1 cellular context compared by ENCODE assay signal in genomic region chr14:104752735-104753527, GRCh38.
A peak's percentile ranks its signal among the peaks of the same experiment; 100 is the strongest.
TF ChIP-seq lines count a peak whose summit lies in the region.

Gene SIVA1, plus strand, starts transcription at chr14:104753147. Its CDS starts 55 bp downstream, at chr14:104753202.

TF ChIP-seq in GM12878, 131 proteins besides CTCF, POLR2A, EP300 and RAD21 (continued from another document and continues in another):
- TF ChIP-seq USF2 (IDR thresholded peaks at IDR 0.05; ENCODE audit: borderline replicate concordance, low read depth, low read length) (no peak), RELA (IDR thresholded peaks at IDR 0.05; ENCODE audit: borderline replicate concordance, partially characterized antibody) (peak; percentile 68), PAX5 (IDR thresholded peaks at IDR 0.05; ENCODE audit: borderline replicate concordance, low read depth, low read length) (peak; percentile 25; the same call in 1 of the 2 replicates), SKIL (IDR thresholded peaks at IDR 0.05; ENCODE audit: low read depth, poor library complexity, severe bottlenecking) (no peak), ZSCAN29 (IDR thresholded peaks at IDR 0.05) (no peak), WRNIP1 (IDR thresholded peaks at IDR 0.05; ENCODE audit: borderline replicate concordance, low read depth, low read length) (no peak), CHD1 (IDR thresholded peaks at IDR 0.05; ENCODE audit: low read depth, low read length) (no peak), GABPA (IDR thresholded peaks at IDR 0.05; ENCODE audit: low read depth) (no peak), MAX (IDR thresholded peaks at IDR 0.05; ENCODE audit: low read depth, low read length) (peak; percentile 73; the same call in 1 of the 2 replicates), MLLT1 (IDR thresholded peaks at IDR 0.05) (no peak), RBBP5 (conservative IDR thresholded peaks at IDR 0.05) (no peak), SUPT20H (IDR thresholded peaks at IDR 0.05; ENCODE audit: borderline replicate concordance, control insufficient read depth, low read depth, low read length) (no peak), SREBF1 (IDR thresholded peaks at IDR 0.05; ENCODE audit: low read length) (no peak), TBL1XR1 (IDR thresholded peaks at IDR 0.05; ENCODE audit: low read depth, low read length) (no peak), CHD4 (IDR thresholded peaks at IDR 0.05) (no peak), ZNF592 (IDR thresholded peaks at IDR 0.05) (no peak), KAT2A (conservative IDR thresholded peaks at IDR 0.05; ENCODE audit: control insufficient read depth, low read depth, low read length) (no peak), RB1 (IDR thresholded peaks at IDR 0.05; ENCODE audit: borderline replicate concordance) (no peak; the same call in 1 of the 2 replicates), CREB1 (IDR thresholded peaks at IDR 0.05; ENCODE audit: low read depth) (peak; percentile 99), MEF2A (IDR thresholded peaks at IDR 0.05; ENCODE audit: insufficient read depth, low read depth, low read length) (no peak), PRDM15 (CRISPR knock-in tag; IDR thresholded peaks at IDR 0.05) (no peak), JUND (IDR thresholded peaks at IDR 0.05; ENCODE audit: low read depth, low read length) (no peak), CHD2 (IDR thresholded peaks at IDR 0.05; ENCODE audit: borderline replicate concordance, low read depth, low read length) (peak; percentile 93), MTA2 (IDR thresholded peaks at IDR 0.05; ENCODE audit: low read depth) (no peak), RFX5 (IDR thresholded peaks at IDR 0.05; ENCODE audit: low read depth, low read length) (peak; percentile 69), IRF5 (IDR thresholded peaks at IDR 0.05; ENCODE audit: borderline replicate concordance) (no peak), BCLAF1 (IDR thresholded peaks at IDR 0.05) (no peak), HCFC1 (IDR thresholded peaks at IDR 0.05; ENCODE audit: low read length) (peak; percentile 69), HDAC2 (IDR thresholded peaks at IDR 0.05) (no peak), RELB (IDR thresholded peaks at IDR 0.05; ENCODE audit: low read depth) (peak; percentile 42; the same call in 1 of the 2 replicates), NR2C1 (IDR thresholded peaks at IDR 0.05) (no peak; the same call in 1 of the 2 replicates), TARDBP (IDR thresholded peaks at IDR 0.05; ENCODE audit: borderline replicate concordance) (no peak), NBN (IDR thresholded peaks at IDR 0.05) (peak; percentile 100), STAT1 (conservative IDR thresholded peaks at IDR 0.05) (no peak)
